ENCODE assay signal across 8 cellular contexts in the genomic region with DNA sequence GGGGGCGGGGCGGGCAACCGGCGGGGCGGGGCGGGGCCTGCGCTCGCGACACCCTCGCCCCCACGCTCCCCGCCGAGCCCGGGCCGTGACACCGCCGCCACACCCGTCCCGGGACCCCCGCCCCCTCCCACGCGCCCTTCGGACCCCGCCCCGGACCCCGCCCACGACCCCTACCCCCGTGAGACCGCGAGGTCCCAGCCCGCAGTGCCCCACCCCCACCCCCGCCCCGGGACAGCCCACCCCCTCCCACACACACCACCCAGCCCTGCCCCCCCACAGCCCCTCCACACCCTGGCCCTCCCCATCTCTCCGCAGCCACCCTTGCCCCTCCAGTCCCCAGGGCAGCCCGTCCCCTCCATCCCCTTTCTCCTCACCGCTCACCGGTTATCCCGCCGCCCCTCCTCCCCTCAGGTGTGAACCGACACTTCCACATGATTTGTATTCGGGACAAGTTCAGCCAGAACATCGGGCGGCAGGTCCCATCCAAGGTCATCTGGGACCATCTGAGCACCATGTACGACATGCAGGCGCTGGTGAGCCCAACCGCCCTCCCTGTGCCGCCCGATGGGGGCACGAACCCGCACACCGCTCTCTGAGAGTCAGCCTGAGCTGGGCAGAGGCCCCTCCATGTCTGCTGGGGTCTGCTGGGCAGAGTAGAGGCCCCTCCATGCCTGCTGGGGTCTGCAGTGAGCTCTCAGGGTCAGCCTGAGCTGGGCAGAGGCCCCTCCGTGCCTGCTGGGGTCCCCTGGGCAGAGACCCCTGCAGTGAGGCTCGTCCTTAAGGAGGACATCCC. TPM values are rescaled to one million over a fixed set of nuclear protein-coding genes. Genes with fewer than 3 reads are reported as not detected.
A peak's percentile ranks its signal among the peaks of the same experiment; 100 is the strongest.
DNase-seq lines count a peak whose midpoint lies in the region; ATAC-seq and TF ChIP-seq lines count a peak whose summit lies in the region.

No MANE protein-coding gene starts in this region.

- no peak overlapping the region for H2AFZ ChIP-seq in SU-DHL-6 (ENCODE audit: low read depth, low read length, severe bottlenecking)

- DNase-seq in GM06990 (ENCODE audit: extremely low read depth, insufficient read length) (no peak), fibroblast of the aortic adventitia (ENCODE audit: low read depth) (no peak), progenitor cell of endocrine pancreas (ENCODE audit: low spot score, unreplicated experiment) (no peak), DMS 273 (lab: John Stamatoyannopoulos, UW; ENCODE audit: unreplicated experiment) (no peak)
- DNase-seq in activated CD8-positive, alpha-beta memory T cell treated with anti-CD3 and anti-CD28 coated beads, Interleukin-2, amount 50 U/mL, for 48 hours, result no peak

- no peaks in the 10 kb centered on the region for H3K9me3 Mint-ChIP-seq in progenitor cell of endocrine pancreas (ENCODE audit: low read depth)

- ATAC-seq in HG02759 (IDR thresholded peaks at IDR 0.05; ENCODE audit: unreplicated experiment) (no peak), HG03196 (IDR thresholded peaks at IDR 0.05; ENCODE audit: unreplicated experiment) (no peak)

- H3K27me3 ChIP-seq in GM06990 (replicated peaks; ENCODE audit: control insufficient read depth, insufficient read depth, low read length) (no peaks in the 10 kb centered on the region), SU-DHL-6 (ENCODE audit: low read length) (no peaks in the 10 kb centered on the region)

- no peaks in the 10 kb centered on the region for H3K79me2 ChIP-seq in SU-DHL-6 (ENCODE audit: insufficient read depth, low read length)

- H3K9ac ChIP-seq in SU-DHL-6 (ENCODE audit: low read length), result peak overlapping the region; percentile 57

- peak overlapping the region; percentile 90 for H3K27ac Mint-ChIP-seq in progenitor cell of endocrine pancreas

- H3K9me3 ChIP-seq in SU-DHL-6 (ENCODE audit: insufficient read depth, low read length), result no peaks in the 10 kb centered on the region

- H3K27me3 Mint-ChIP-seq in progenitor cell of endocrine pancreas, result peaks cover 7% of the 10 kb centered on the region

- peaks cover 16% of the 10 kb centered on the region for H3K36me3 Mint-ChIP-seq in progenitor cell of endocrine pancreas (ENCODE audit: insufficient read depth)

- H3K36me3 ChIP-seq in GM06990 (ENCODE audit: control insufficient read depth, insufficient read depth, low read length) (peaks cover 15% of the 10 kb centered on the region), SU-DHL-6 (ENCODE audit: low read length) (no peaks in the 10 kb centered on the region)

- H3F3A ChIP-seq in SU-DHL-6 (ENCODE audit: insufficient read depth), result peaks cover 19% of the 10 kb centered on the region

- TF ChIP-seq CTCF in GM06990 (IDR thresholded peaks at IDR 0.05; ENCODE audit: insufficient read depth, low read length, poor library complexity, severe bottlenecking) (no peak), SU-DHL-6 (IDR thresholded peaks at IDR 0.05; ENCODE audit: insufficient read depth, low read length, poor library complexity, severe bottlenecking) (no peak), fibroblast of the aortic adventitia (IDR thresholded peaks at IDR 0.05; ENCODE audit: insufficient read depth, low read length) (no peak), progenitor cell of endocrine pancreas (IDR thresholded peaks at IDR 0.05; ENCODE audit: unreplicated experiment) (no peak)

- H3K27ac ChIP-seq in SU-DHL-6 (ENCODE audit: low read depth, low read length), result peak overlapping the region; percentile 84

- H3K4me1 Mint-ChIP-seq in progenitor cell of endocrine pancreas (ENCODE audit: low read depth), result peaks cover 2% of the 10 kb centered on the region

- H3K4me2 ChIP-seq in SU-DHL-6 (ENCODE audit: low read depth, low read length, poor library complexity, severe bottlenecking), result peak overlapping the region; percentile 72

- H4K20me1 ChIP-seq in SU-DHL-6 (ENCODE audit: low read depth, low read length), result no peaks in the 10 kb centered on the region

- peak overlapping the region; percentile 83 for H3K4me3 Mint-ChIP-seq in progenitor cell of endocrine pancreas (ENCODE audit: low read depth)

- H3K9me2 ChIP-seq in SU-DHL-6 (replicated peaks; ENCODE audit: insufficient read depth, low read length), result no peaks in the 10 kb centered on the region

- H3K4me3 ChIP-seq in GM06990 (replicated peaks; ENCODE audit: low read depth, low read length), result peak overlapping the region; percentile 71
- H3K4me3 ChIP-seq in SU-DHL-6 (ENCODE audit: insufficient read depth, low read length, poor library complexity, severe bottlenecking), result peak overlapping the region; percentile 73
- H3K4me3 ChIP-seq in fibroblast of the aortic adventitia (ENCODE audit: low read depth, low read length), result peak overlapping the region; percentile 74

RNA-seq across cellular contexts. Expression of a gene that starts 0.6 kb away (rescaled TPM):
- total RNA-seq in fibroblast of the aortic adventitia (ENCODE audit: low replicate concordance), result 16.8 and 21.7 TPM in 2 replicates
- total RNA-seq in progenitor cell of endocrine pancreas, result 12.4 and 13.8 TPM in 2 replicates

RNA-seq across cellular contexts. Expression of a gene that starts 7.7 kb away (rescaled TPM):
- 31.0 and 46.4 TPM in 2 replicates for total RNA-seq in fibroblast of the aortic adventitia (ENCODE audit: low replicate concordance)
- 29.6 and 31.0 TPM in 2 replicates for total RNA-seq in progenitor cell of endocrine pancreas

RNA-seq across cellular contexts. Expression of a gene that starts 20.0 kb away (rescaled TPM):
- 0.36 and 0.98 TPM in 2 replicates for total RNA-seq in fibroblast of the aortic adventitia (ENCODE audit: low replicate concordance)
- 81.5 and 84.3 TPM in 2 replicates for total RNA-seq in progenitor cell of endocrine pancreas

Comparison
In these comparisons a context has a peak if more than half of its experiments do, and no peak if none do; other contexts are left out.
1. RNA of a gene that starts 20.0 kb away (total RNA-seq): 81.5 to 84.3 TPM in progenitor cell of endocrine pancreas; 0.36 to 0.98 TPM in fibroblast of the aortic adventitia; every median in the first group is over 10 times any median in the second.
2. Peak in every context shown above with its lines, with median percentiles within 50 percentile points of each other: H3K4me3 ChIP-seq.